In genomic region chr2:85425588-85425987, GRCh38 we compare ENCODE assay signal across 35 cellular contexts. TPM values are rescaled to one million over a fixed set of nuclear protein-coding genes. Genes with fewer than 3 reads are reported as not detected.
"Had no signal": no experiment of that assay in that cellular context is flagged by ENCODE, and none has a peak within 500 bp of the region (broad histone marks: within the 10 kb centered on the region; RNA-seq: fewer than 3 reads in every experiment).

No MANE protein-coding gene starts in this region.

- ATAC-seq: activated T-cell treated with anti-CD3 and anti-CD28 coated beads, Interleukin-2, amount 50 U/mL, for 4 hours; PC-3 had no signal

- H3K27ac Mint-ChIP-seq: activated B cell treated with CpG ODN at 0.5 μM for 24 hours; activated CD4-positive, alpha-beta memory T cell treated with anti-CD3 and anti-CD28 coated beads for 36 hours; activated naive CD8-positive, alpha-beta T cell treated with anti-CD3 and anti-CD28 coated beads for 36 hours had no signal

- DNase-seq: activated B cell treated with CpG ODN at 0.5 μM for 24 hours; activated CD4-positive, alpha-beta memory T cell treated with anti-CD3 and anti-CD28 coated beads for 36 hours; activated CD4-positive, alpha-beta T cell treated with anti-CD3 and anti-CD28 coated beads for 4 hours; activated CD4-positive, alpha-beta T cell treated with anti-CD3 and anti-CD28 coated beads, Interleukin-2, amount 50 U/mL, for 1 hour; activated CD4-positive, CD25-positive, alpha-beta regulatory T cell treated with anti-CD3 and anti-CD28 coated beads, Interleukin-2, amount 50 U/mL, for 72 hours; activated CD8-positive, alpha-beta memory T cell treated with anti-CD3 and anti-CD28 coated beads, Interleukin-2, amount 50 U/mL, for 4 hours; activated effector memory CD4-positive, alpha-beta T cell treated with anti-CD3 and anti-CD28 coated beads, Interleukin-2, amount 50 U/mL, for 16 hours; activated naive CD4-positive, alpha-beta T cell; activated naive CD4-positive, alpha-beta T cell treated with anti-CD3 and anti-CD28 coated beads, Interleukin-2, amount 50 U/mL, for 16 hours; activated naive CD8-positive, alpha-beta T cell treated with anti-CD3 and anti-CD28 coated beads for 36 hours; activated T-cell treated with anti-CD3 and anti-CD28 coated beads for 4 hours; activated T-cell treated with anti-CD3 and anti-CD28 coated beads, Interleukin-2, amount 50 U/mL, for 4 hours; amniotic stem cell; aorta; MG63; NCI-H1048; NCI-H1105 treated with DMSO at 0.1 percent for 48 hours; NCI-H1436; NCI-H1694 treated with DMSO at 0.1 percent for 48 hours; NCI-H2029; NCI-H345; NCI-H510A; NCI-H526; NCI-H748 treated with DMSO at 0.1 percent for 48 hours; NK-92 treated with Interleukin-12 subunit alpha and Interleukin-12 subunit beta, amount 100 ng/mL, for 24 hours; PC-3; Right ventricle myocardium superior; SW 1271; T-helper 1 cell; T-helper 2 cell; T-helper 9 cell had no signal

- H3K4me3 Mint-ChIP-seq: activated B cell treated with CpG ODN at 0.5 μM for 24 hours; activated CD4-positive, alpha-beta memory T cell treated with anti-CD3 and anti-CD28 coated beads for 36 hours; activated naive CD8-positive, alpha-beta T cell treated with anti-CD3 and anti-CD28 coated beads for 36 hours; activated T-cell treated with anti-CD3 and anti-CD28 coated beads, Interleukin-2, amount 50 U/mL, for 4 hours; central memory CD8-positive, alpha-beta T cell had no signal

- H3K9me3 ChIP-seq: MG63 had no signal

- H3K27me3 ChIP-seq: cardiac muscle cell, MG63 had no signal

- H3K27me3 Mint-ChIP-seq: activated B cell treated with CpG ODN at 0.5 μM for 24 hours; activated CD4-positive, alpha-beta memory T cell treated with anti-CD3 and anti-CD28 coated beads for 36 hours; activated naive CD8-positive, alpha-beta T cell treated with anti-CD3 and anti-CD28 coated beads for 36 hours; central memory CD8-positive, alpha-beta T cell had no signal

- FAIRE-seq: RCC 7860 had no signal

- H3K27ac ChIP-seq: cardiac muscle cell, VCaP had no signal

- H3K9me3 Mint-ChIP-seq: activated B cell treated with CpG ODN at 0.5 μM for 24 hours; activated CD4-positive, alpha-beta memory T cell treated with anti-CD3 and anti-CD28 coated beads for 36 hours; activated naive CD8-positive, alpha-beta T cell treated with anti-CD3 and anti-CD28 coated beads for 36 hours; activated T-cell treated with anti-CD3 and anti-CD28 coated beads, Interleukin-2, amount 50 U/mL, for 4 hours; central memory CD8-positive, alpha-beta T cell had no signal

- H3K36me3 Mint-ChIP-seq: activated CD4-positive, alpha-beta memory T cell treated with anti-CD3 and anti-CD28 coated beads for 36 hours; activated naive CD8-positive, alpha-beta T cell treated with anti-CD3 and anti-CD28 coated beads for 36 hours had no signal

- H3K36me3 ChIP-seq: cardiac muscle cell, MG63 had no signal

- H3K4me3 ChIP-seq: cardiac muscle cell, MG63 had no signal

RNA-seq across cellular contexts. Expression of gene SH2D6, which starts 7.1 kb away (rescaled TPM):
- total RNA-seq: aorta, cardiac muscle cell, PC-3 had no signal
- polyA plus RNA-seq: cardiac muscle cell had no signal
